ENCODE assay signal across 1 cellular context in genomic region chr11:111047376-111047775, GRCh38.
TF ChIP-seq lines count a peak whose summit lies in the region.

No MANE protein-coding gene starts in this region.

TF ChIP-seq in IMR-90, 13 proteins besides CTCF, POLR2A, EP300 and RAD21:
- no peak for TF ChIP-seq USF2 (IDR thresholded peaks at IDR 0.05; ENCODE audit: low read depth, low read length)
- TF ChIP-seq MAZ (IDR thresholded peaks at IDR 0.05; ENCODE audit: borderline replicate concordance, low read depth, low read length), result no peak
- TF ChIP-seq SMC3 (IDR thresholded peaks at IDR 0.05; ENCODE audit: low read depth, low read length), result no peak
